Comparison of ENCODE assay signal across 1 cellular context in the genomic region with DNA sequence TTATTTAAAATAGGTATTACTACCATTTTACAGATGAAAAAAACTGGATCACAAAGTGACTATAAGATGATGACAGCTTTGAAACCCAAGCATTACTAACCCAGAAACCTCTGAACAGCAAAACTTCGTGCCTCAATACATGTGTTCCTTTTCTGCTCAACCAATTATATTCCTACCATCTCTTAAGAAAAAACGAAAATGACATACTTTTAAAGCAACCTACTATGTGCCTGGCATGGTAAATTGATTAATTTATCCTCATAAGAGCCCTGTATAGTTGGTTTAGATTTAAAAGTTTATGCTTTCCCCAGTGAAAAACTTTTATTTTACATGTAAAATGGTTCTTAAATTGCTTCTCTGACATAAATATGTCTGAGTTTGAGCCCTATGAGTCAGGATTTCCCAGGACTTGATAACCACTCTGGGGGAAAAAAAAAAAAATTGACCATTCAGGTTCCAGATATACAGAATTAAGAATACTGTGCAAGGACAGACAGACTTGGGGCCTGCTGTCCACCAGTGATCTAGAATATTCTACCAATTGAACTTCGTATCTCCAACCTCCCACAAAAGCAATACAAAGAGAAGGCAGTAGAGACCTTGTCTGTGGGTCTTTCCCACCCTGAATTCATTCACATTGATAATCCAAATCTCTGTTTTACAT.
TF ChIP-seq lines count a peak whose summit lies in the region.

No MANE protein-coding gene starts in this region.

TF ChIP-seq in HepG2, 621 proteins besides CTCF, POLR2A, EP300 and RAD21 (continued from another document):
- TF ChIP-seq HINFP (CRISPR knock-in tag; IDR thresholded peaks at IDR 0.05; ENCODE audit: low read depth) (no peak), POLR2G (IDR thresholded peaks at IDR 0.05; ENCODE audit: low read depth, low read length) (no peak), MXD4 (CRISPR knock-in tag; IDR thresholded peaks at IDR 0.05) (no peak)
